ENCODE assay signal across 9 cellular contexts in genomic region chr3:178967184-178967532, GRCh38.
DNase-seq lines count a peak whose midpoint lies in the region; ATAC-seq lines count a peak whose summit lies in the region.
"Had no signal": no experiment of that assay in that cellular context is flagged by ENCODE, and none has a peak within 500 bp of the region (broad histone marks: within the 10 kb centered on the region; RNA-seq: fewer than 3 reads in every experiment).

No MANE protein-coding gene starts in this region.

- no peaks in the 10 kb centered on the region for H3K27me3 ChIP-seq in endocrine pancreas (ENCODE audit: control insufficient read depth, insufficient read depth, low read length)

- ATAC-seq in GM19463 (IDR thresholded peaks at IDR 0.05; ENCODE audit: unreplicated experiment), result peak; percentile 8
- ATAC-seq in HG03378 (IDR thresholded peaks at IDR 0.05; ENCODE audit: unreplicated experiment), result peak; percentile 14

- H3K9ac ChIP-seq in endocrine pancreas (ENCODE audit: control insufficient read depth, insufficient read depth, low read length), result no peak overlapping the region

- DNase-seq in Ammon's horn (ENCODE audit: low spot score), result peak; percentile 38
- DNase-seq in activated CD4-positive, alpha-beta T cell treated with anti-CD3 and anti-CD28 coated beads for 1 hour, result no peak
- DNase-seq in activated CD4-positive, CD25-positive, alpha-beta regulatory T cell treated with anti-CD3 and anti-CD28 coated beads, Interleukin-2, amount 50 U/mL, for 72 hours, result no peak
- DNase-seq in NCI-H1417 treated with DMSO at 0.1 percent for 48 hours (lab: John Stamatoyannopoulos, UW), result no peak
- DNase-seq in DMS 273 treated with DMSO at 0.1 percent for 48 hours (lab: John Stamatoyannopoulos, UW), result no peak
- DNase-seq: activated CD4-positive, alpha-beta T cell treated with anti-CD3 and anti-CD28 coated beads, Interleukin-2, amount 10 ng/mL, durations not matched to agents 24 days and 14 days had no signal

- H3K4me1 ChIP-seq in endocrine pancreas (ENCODE audit: control insufficient read depth, insufficient read depth, low read length), result peaks cover 4% of the 10 kb centered on the region

- no peaks in the 10 kb centered on the region for H3K9me3 ChIP-seq in endocrine pancreas (ENCODE audit: control insufficient read depth, low read length)

- peak overlapping the region; percentile 80 for H3K4me3 ChIP-seq in endocrine pancreas (ENCODE audit: control insufficient read depth, insufficient read depth, low read length)

- H3K36me3 ChIP-seq in endocrine pancreas (ENCODE audit: control insufficient read depth, insufficient read depth, low read length), result no peaks in the 10 kb centered on the region
